ENCODE assay signal across 1 cellular context in the genomic region with DNA sequence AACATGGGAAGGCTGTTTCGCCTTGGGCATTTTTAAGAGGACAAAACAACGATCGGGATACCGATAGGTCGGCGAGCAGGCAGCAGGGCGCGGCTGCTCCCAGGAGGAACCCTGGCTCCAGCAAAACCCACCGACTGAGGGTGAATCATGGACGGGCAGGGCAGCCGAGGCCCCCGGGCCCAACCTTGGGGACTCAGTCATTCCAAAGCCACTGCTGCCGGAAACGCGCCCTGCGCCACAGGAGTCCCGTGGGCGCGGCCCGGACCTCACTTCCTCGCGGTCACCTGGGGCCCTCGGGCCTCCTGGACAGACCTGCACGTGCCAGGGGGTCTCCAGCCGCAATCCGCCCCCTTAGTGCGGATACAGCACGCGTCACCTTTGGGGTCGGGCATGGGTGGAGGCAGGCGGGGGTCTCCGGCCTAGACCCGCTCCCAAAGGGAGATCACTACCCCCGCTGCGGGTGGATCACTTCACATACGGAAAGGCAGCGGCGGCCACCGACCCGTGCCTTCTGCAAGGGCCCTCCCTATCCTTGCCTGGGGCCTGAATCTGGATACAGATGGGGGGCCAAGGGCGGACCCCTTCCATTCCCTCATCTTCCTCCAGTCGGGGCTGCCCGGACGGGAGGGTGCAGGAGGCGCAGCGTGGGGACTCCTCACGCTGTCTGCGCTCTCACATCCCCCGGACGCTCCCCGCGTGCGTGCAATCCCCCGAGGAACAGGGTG.
TF ChIP-seq lines count a peak whose summit lies in the region.

No MANE protein-coding gene starts in this region.

TF ChIP-seq in WTC11, 78 proteins besides CTCF, POLR2A, EP300 and RAD21 (continued from another document and continues in another):
- TF ChIP-seq, protein P1, sequence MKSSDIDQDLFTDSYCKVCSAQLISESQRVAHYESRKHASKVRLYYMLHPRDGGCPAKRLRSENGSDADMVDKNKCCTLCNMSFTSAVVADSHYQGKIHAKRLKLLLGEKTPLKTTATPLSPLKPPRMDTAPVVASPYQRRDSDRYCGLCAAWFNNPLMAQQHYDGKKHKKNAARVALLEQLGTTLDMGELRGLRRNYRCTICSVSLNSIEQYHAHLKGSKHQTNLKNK (CRISPR knock-in tag; IDR thresholded peaks at IDR 0.05): no peak
- TF ChIP-seq RORB (CRISPR knock-in tag; IDR thresholded peaks at IDR 0.05) (no peak), HMGA2 (CRISPR knock-in tag; IDR thresholded peaks at IDR 0.05) (no peak), TEAD4 (CRISPR knock-in tag; IDR thresholded peaks at IDR 0.05) (no peak), ESRRA (CRISPR knock-in tag; IDR thresholded peaks at IDR 0.05; ENCODE audit: borderline replicate concordance) (no peak), NFYB (CRISPR knock-in tag; conservative IDR thresholded peaks at IDR 0.05; ENCODE audit: low read depth) (no peak), ZNF671 (CRISPR knock-in tag; IDR thresholded peaks at IDR 0.05) (no peak), GTF2I (CRISPR knock-in tag; conservative IDR thresholded peaks at IDR 0.05) (no peak), TP53 (CRISPR knock-in tag; IDR thresholded peaks at IDR 0.05) (no peak), CREM (CRISPR knock-in tag; IDR thresholded peaks at IDR 0.05) (0 out of 2 replicates have a peak, but pooled peaks have one; percentile 37), NR2C2 (CRISPR knock-in tag; IDR thresholded peaks at IDR 0.05) (no peak), ZNF219 (CRISPR knock-in tag; IDR thresholded peaks at IDR 0.05; ENCODE audit: borderline replicate concordance) (no peak), NFE2L1 (CRISPR knock-in tag; IDR thresholded peaks at IDR 0.05) (no peak), FOXP1 (CRISPR knock-in tag; IDR thresholded peaks at IDR 0.05; ENCODE audit: borderline replicate concordance) (0 out of 2 replicates have a peak, but pooled peaks have one; percentile 13), CBFB (CRISPR knock-in tag; IDR thresholded peaks at IDR 0.05; ENCODE audit: low read depth) (no peak), FOXJ3 (CRISPR knock-in tag; IDR thresholded peaks at IDR 0.05; ENCODE audit: borderline replicate concordance) (no peak), GABPB1 (CRISPR knock-in tag; IDR thresholded peaks at IDR 0.05) (peak; percentile 32; the same call in 1 of the 2 replicates), ZNF423 (CRISPR knock-in tag; IDR thresholded peaks at IDR 0.05) (peak; percentile 80), MXD4 (CRISPR knock-in tag; IDR thresholded peaks at IDR 0.05; ENCODE audit: borderline replicate concordance) (no peak)
- TF ChIP-seq, protein P2, sequence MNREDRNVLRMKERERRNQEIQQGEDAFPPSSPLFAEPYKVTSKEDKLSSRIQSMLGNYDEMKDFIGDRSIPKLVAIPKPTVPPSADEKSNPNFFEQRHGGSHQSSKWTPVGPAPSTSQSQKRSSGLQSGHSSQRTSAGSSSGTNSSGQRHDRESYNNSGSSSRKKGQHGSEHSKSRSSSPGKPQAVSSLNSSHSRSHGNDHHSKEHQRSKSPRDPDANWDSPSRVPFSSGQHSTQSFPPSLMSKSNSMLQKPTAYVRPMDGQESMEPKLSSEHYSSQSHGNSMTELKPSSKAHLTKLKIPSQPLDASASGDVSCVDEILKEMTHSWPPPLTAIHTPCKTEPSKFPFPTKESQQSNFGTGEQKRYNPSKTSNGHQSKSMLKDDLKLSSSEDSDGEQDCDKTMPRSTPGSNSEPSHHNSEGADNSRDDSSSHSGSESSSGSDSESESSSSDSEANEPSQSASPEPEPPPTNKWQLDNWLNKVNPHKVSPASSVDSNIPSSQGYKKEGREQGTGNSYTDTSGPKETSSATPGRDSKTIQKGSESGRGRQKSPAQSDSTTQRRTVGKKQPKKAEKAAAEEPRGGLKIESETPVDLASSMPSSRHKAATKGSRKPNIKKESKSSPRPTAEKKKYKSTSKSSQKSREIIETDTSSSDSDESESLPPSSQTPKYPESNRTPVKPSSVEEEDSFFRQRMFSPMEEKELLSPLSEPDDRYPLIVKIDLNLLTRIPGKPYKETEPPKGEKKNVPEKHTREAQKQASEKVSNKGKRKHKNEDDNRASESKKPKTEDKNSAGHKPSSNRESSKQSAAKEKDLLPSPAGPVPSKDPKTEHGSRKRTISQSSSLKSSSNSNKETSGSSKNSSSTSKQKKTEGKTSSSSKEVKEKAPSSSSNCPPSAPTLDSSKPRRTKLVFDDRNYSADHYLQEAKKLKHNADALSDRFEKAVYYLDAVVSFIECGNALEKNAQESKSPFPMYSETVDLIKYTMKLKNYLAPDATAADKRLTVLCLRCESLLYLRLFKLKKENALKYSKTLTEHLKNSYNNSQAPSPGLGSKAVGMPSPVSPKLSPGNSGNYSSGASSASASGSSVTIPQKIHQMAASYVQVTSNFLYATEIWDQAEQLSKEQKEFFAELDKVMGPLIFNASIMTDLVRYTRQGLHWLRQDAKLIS (CRISPR knock-in tag; IDR thresholded peaks at IDR 0.05; ENCODE audit: borderline replicate concordance): no peak
- TF ChIP-seq, protein P3, sequence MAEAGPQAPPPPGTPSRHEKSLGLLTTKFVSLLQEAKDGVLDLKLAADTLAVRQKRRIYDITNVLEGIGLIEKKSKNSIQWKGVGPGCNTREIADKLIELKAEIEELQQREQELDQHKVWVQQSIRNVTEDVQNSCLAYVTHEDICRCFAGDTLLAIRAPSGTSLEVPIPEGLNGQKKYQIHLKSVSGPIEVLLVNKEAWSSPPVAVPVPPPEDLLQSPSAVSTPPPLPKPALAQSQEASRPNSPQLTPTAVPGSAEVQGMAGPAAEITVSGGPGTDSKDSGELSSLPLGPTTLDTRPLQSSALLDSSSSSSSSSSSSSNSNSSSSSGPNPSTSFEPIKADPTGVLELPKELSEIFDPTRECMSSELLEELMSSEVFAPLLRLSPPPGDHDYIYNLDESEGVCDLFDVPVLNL (CRISPR knock-in tag; IDR thresholded peaks at IDR 0.05; ENCODE audit: borderline replicate concordance, low read depth): 0 out of 2 replicates have a peak, but pooled peaks have one; percentile 4
- TF ChIP-seq, protein P4, sequence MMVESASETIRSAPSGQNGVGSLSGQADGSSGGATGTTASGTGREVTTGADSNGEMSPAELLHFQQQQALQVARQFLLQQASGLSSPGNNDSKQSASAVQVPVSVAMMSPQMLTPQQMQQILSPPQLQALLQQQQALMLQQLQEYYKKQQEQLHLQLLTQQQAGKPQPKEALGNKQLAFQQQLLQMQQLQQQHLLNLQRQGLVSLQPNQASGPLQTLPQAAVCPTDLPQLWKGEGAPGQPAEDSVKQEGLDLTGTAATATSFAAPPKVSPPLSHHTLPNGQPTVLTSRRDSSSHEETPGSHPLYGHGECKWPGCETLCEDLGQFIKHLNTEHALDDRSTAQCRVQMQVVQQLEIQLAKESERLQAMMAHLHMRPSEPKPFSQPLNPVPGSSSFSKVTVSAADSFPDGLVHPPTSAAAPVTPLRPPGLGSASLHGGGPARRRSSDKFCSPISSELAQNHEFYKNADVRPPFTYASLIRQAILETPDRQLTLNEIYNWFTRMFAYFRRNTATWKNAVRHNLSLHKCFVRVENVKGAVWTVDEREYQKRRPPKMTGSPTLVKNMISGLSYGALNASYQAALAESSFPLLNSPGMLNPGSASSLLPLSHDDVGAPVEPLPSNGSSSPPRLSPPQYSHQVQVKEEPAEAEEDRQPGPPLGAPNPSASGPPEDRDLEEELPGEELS (CRISPR knock-in tag; IDR thresholded peaks at IDR 0.05): peak; percentile 25; the same call in 1 of the 2 replicates
- TF ChIP-seq, protein P5, sequence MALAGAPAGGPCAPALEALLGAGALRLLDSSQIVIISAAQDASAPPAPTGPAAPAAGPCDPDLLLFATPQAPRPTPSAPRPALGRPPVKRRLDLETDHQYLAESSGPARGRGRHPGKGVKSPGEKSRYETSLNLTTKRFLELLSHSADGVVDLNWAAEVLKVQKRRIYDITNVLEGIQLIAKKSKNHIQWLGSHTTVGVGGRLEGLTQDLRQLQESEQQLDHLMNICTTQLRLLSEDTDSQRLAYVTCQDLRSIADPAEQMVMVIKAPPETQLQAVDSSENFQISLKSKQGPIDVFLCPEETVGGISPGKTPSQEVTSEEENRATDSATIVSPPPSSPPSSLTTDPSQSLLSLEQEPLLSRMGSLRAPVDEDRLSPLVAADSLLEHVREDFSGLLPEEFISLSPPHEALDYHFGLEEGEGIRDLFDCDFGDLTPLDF (CRISPR knock-in tag; IDR thresholded peaks at IDR 0.05): 0 out of 2 replicates have a peak, but pooled peaks have one; percentile 51
- TF ChIP-seq, protein P6, sequence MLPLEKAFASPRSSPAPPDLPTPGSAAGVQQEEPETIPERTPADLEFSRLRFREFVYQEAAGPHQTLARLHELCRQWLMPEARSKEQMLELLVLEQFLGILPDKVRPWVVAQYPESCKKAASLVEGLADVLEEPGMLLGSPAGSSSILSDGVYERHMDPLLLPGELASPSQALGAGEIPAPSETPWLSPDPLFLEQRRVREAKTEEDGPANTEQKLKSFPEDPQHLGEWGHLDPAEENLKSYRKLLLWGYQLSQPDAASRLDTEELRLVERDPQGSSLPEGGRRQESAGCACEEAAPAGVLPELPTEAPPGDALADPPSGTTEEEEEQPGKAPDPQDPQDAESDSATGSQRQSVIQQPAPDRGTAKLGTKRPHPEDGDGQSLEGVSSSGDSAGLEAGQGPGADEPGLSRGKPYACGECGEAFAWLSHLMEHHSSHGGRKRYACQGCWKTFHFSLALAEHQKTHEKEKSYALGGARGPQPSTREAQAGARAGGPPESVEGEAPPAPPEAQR (CRISPR knock-in tag; IDR thresholded peaks at IDR 0.05): no peak
- TF ChIP-seq, protein P7, sequence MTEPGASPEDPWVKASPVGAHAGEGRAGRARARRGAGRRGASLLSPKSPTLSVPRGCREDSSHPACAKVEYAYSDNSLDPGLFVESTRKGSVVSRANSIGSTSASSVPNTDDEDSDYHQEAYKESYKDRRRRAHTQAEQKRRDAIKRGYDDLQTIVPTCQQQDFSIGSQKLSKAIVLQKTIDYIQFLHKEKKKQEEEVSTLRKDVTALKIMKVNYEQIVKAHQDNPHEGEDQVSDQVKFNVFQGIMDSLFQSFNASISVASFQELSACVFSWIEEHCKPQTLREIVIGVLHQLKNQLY (CRISPR knock-in tag; IDR thresholded peaks at IDR 0.05): no peak; the same call in 1 of the 2 replicates
- TF ChIP-seq, protein P8, sequence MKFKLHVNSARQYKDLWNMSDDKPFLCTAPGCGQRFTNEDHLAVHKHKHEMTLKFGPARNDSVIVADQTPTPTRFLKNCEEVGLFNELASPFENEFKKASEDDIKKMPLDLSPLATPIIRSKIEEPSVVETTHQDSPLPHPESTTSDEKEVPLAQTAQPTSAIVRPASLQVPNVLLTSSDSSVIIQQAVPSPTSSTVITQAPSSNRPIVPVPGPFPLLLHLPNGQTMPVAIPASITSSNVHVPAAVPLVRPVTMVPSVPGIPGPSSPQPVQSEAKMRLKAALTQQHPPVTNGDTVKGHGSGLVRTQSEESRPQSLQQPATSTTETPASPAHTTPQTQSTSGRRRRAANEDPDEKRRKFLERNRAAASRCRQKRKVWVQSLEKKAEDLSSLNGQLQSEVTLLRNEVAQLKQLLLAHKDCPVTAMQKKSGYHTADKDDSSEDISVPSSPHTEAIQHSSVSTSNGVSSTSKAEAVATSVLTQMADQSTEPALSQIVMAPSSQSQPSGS (CRISPR knock-in tag; IDR thresholded peaks at IDR 0.05; ENCODE audit: borderline replicate concordance, low read depth): no peak
- TF ChIP-seq, protein P9, sequence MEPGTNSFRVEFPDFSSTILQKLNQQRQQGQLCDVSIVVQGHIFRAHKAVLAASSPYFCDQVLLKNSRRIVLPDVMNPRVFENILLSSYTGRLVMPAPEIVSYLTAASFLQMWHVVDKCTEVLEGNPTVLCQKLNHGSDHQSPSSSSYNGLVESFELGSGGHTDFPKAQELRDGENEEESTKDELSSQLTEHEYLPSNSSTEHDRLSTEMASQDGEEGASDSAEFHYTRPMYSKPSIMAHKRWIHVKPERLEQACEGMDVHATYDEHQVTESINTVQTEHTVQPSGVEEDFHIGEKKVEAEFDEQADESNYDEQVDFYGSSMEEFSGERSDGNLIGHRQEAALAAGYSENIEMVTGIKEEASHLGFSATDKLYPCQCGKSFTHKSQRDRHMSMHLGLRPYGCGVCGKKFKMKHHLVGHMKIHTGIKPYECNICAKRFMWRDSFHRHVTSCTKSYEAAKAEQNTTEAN (CRISPR knock-in tag; IDR thresholded peaks at IDR 0.05): no peak
- TF ChIP-seq, protein P10, sequence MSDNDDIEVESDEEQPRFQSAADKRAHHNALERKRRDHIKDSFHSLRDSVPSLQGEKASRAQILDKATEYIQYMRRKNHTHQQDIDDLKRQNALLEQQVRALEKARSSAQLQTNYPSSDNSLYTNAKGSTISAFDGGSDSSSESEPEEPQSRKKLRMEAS (CRISPR knock-in tag; IDR thresholded peaks at IDR 0.05): peak; percentile 84; the same call in 1 of the 2 replicates
- TF ChIP-seq, protein P11, sequence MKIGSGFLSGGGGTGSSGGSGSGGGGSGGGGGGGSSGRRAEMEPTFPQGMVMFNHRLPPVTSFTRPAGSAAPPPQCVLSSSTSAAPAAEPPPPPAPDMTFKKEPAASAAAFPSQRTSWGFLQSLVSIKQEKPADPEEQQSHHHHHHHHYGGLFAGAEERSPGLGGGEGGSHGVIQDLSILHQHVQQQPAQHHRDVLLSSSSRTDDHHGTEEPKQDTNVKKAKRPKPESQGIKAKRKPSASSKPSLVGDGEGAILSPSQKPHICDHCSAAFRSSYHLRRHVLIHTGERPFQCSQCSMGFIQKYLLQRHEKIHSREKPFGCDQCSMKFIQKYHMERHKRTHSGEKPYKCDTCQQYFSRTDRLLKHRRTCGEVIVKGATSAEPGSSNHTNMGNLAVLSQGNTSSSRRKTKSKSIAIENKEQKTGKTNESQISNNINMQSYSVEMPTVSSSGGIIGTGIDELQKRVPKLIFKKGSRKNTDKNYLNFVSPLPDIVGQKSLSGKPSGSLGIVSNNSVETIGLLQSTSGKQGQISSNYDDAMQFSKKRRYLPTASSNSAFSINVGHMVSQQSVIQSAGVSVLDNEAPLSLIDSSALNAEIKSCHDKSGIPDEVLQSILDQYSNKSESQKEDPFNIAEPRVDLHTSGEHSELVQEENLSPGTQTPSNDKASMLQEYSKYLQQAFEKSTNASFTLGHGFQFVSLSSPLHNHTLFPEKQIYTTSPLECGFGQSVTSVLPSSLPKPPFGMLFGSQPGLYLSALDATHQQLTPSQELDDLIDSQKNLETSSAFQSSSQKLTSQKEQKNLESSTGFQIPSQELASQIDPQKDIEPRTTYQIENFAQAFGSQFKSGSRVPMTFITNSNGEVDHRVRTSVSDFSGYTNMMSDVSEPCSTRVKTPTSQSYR (CRISPR knock-in tag; IDR thresholded peaks at IDR 0.05): no peak
- TF ChIP-seq, protein P12, sequence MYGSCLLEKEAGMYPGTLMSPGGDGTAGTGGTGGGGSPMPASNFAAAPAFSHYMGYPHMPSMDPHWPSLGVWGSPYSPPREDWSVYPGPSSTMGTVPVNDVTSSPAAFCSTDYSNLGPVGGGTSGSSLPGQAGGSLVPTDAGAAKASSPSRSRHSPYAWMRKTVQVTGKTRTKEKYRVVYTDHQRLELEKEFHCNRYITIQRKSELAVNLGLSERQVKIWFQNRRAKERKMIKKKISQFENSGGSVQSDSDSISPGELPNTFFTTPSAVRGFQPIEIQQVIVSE (CRISPR knock-in tag; IDR thresholded peaks at IDR 0.05; ENCODE audit: borderline replicate concordance): no peak
- TF ChIP-seq, protein P13, sequence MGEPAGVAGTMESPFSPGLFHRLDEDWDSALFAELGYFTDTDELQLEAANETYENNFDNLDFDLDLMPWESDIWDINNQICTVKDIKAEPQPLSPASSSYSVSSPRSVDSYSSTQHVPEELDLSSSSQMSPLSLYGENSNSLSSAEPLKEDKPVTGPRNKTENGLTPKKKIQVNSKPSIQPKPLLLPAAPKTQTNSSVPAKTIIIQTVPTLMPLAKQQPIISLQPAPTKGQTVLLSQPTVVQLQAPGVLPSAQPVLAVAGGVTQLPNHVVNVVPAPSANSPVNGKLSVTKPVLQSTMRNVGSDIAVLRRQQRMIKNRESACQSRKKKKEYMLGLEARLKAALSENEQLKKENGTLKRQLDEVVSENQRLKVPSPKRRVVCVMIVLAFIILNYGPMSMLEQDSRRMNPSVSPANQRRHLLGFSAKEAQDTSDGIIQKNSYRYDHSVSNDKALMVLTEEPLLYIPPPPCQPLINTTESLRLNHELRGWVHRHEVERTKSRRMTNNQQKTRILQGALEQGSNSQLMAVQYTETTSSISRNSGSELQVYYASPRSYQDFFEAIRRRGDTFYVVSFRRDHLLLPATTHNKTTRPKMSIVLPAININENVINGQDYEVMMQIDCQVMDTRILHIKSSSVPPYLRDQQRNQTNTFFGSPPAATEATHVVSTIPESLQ (CRISPR knock-in tag; IDR thresholded peaks at IDR 0.05): no peak
